Comparison of ENCODE assay signal across 8 cellular contexts in genomic region chr5:36607114-36607561, GRCh38. TPM values are rescaled to one million over a fixed set of nuclear protein-coding genes. Genes with fewer than 3 reads are reported as not detected.
DNase-seq lines count a peak whose midpoint lies in the region; ATAC-seq and TF ChIP-seq lines count a peak whose summit lies in the region.

No MANE protein-coding gene starts in this region.

- intact Hi-C loops in body of pancreas (cut with DNase I) (no loop called here), spleen (cut with DNase I; ENCODE audit: low total_unique reads) (no loop called here)

- H3K36me3 ChIP-seq in body of pancreas (replicated peaks in 1 of 2; ENCODE audit: insufficient read depth in 1 of 2, low read depth in 2 of 2) (no peaks in the 10 kb centered on the region), spleen (no peaks in the 10 kb centered on the region)

- H3K4me1 ChIP-seq in body of pancreas (no peaks in the 10 kb centered on the region), spleen (peaks cover 0 to 33% (median 15%) of the 10 kb centered on the region in 6 donors)

- ATAC-seq in body of pancreas, result peak; percentile 58

- peak overlapping the region in 2 of 4 donors; percentile 46 to 58 for H3K27ac ChIP-seq in body of pancreas
- H3K27ac ChIP-seq in spleen, result peak overlapping the region in 4 of 8 donors; percentile 16 to 74 (median 63)

- TF ChIP-seq CTCF in body of pancreas (IDR thresholded peaks at IDR 0.05) (no peak), spleen (IDR thresholded peaks at IDR 0.05 in 8 of 11, conservative IDR thresholded peaks at IDR 0.05 in 3 of 11) (no peak)

- WGBS in body of pancreas, 2 donors, result 0 to 1% methylated on average over 10 of the region's 10 CpGs
- 1 to 4% (median 2%) methylated on average over 10 of the region's 10 CpGs for WGBS in spleen, 5 donors

- no peaks in the 10 kb centered on the region for H3K9me3 ChIP-seq in body of pancreas
- H3K9me3 ChIP-seq in iPS-18c (ENCODE audit: control insufficient read depth, insufficient read depth, low read length), result no peaks in the 10 kb centered on the region
- H3K9me3 ChIP-seq in spleen, result no peaks in the 10 kb centered on the region

- H3K27me3 ChIP-seq in body of pancreas, result no peaks in the 10 kb centered on the region
- peaks cover 0 to 87% (median 34%) of the 10 kb centered on the region in 7 donors for H3K27me3 ChIP-seq in spleen (replicated peaks in 1 of 7)

- H3K4me3 ChIP-seq in body of pancreas (peak overlapping the region in 1 of 2 donors; percentile 13), iPS-18c (ENCODE audit: insufficient read depth, low read depth, low read length) (peak overlapping the region; percentile 64), spleen (peak overlapping the region; percentile 16 to 70 (median 38))

- TF ChIP-seq POLR2A in body of pancreas (IDR thresholded peaks at IDR 0.05) (no peak), spleen (IDR thresholded peaks at IDR 0.05) (no peak)

- peak; percentile 53 for DNase-seq in D341Med (ENCODE audit: low spot score)
- peak; percentile 75 for DNase-seq in M059J (ENCODE audit: low read depth)
- DNase-seq in body of pancreas, result peak; percentile 17 to 45 (median 28)
- DNase-seq in spleen, result no peak
- DNase-seq in effector CD4-positive, alpha-beta T cell, result no peak
- no peak for DNase-seq in DMS114 treated with DMSO at 0.1 percent for 48 hours (lab: John Stamatoyannopoulos, UW; ENCODE audit: unreplicated experiment)
- DNase-seq in stimulated activated CD4-positive, alpha-beta T cell treated with anti-CD3 and anti-CD28 coated beads, Interleukin-4, amount 100 ng/mL, for 4 hours, result no peak

RNA-seq across cellular contexts. Expression of gene SLC1A3, which starts 0.7 kb away (rescaled TPM):
- 17.0 and 27.2 TPM in 2 replicates for total RNA-seq in M059J (2014; rRNA removed; shearing (Covaris generic))
- total RNA-seq in body of pancreas (10 to 100 TPM; 11.2 to 18.5 TPM), spleen (10 to 100 TPM in 5 of 7 donors, 1 to 10 TPM in 2; 9.0 to 54.7 (median 43.3) TPM)
- 1 to 10 TPM; 1.5 to 9.2 (median 5.3) TPM for polyA plus RNA-seq in spleen

Comparison
In these comparisons a context has a peak if more than half of its experiments do, and no peak if none do; other contexts are left out.
1. DNase-seq: peak in D341Med (single experiment), M059J (single experiment) and body of pancreas (4 of 4); none in spleen (single experiment), effector CD4-positive, alpha-beta T cell (single experiment), DMS114 treated with DMSO at 0.1 percent for 48 hours (single experiment) and stimulated activated CD4-positive, alpha-beta T cell treated with anti-CD3 and anti-CD28 coated beads, Interleukin-4, amount 100 ng/mL, for 4 hours (0 of 2).